In the genomic region with DNA sequence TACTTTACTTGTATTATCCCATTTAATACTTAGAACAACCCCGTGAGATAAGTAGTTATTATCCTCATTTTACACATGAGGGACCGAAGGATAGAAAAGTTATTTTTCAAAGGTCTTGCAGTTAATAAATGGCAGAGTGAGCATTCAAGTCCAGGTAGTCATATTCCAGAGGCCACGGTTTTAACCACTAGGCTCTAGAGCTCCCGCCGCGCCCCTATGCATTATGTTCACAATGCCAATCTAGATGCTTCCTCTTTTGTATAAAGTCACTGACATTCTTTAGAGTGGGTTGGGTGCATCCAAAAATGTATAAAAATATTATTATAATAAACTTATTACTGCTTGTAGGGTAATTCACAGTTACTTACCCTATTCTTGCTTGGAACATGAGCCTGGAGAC, we compare ENCODE assay signal across 34 cellular contexts. TPM values are rescaled to one million over a fixed set of nuclear protein-coding genes. Genes with fewer than 3 reads are reported as not detected.
"Had no signal": no experiment of that assay in that cellular context is flagged by ENCODE, and none has a peak within 500 bp of the region (broad histone marks: within the 10 kb centered on the region; RNA-seq: fewer than 3 reads in every experiment).

No MANE protein-coding gene starts in this region.

- H3K9me3 ChIP-seq: ascending aorta, breast epithelium, colonic mucosa, esophagus squamous epithelium, gastroesophageal sphincter had no signal

- DNase-seq: activated CD4-positive, alpha-beta memory T cell treated with anti-CD3 and anti-CD28 coated beads for 36 hours; activated CD4-positive, alpha-beta T cell treated with anti-CD3 and anti-CD28 coated beads for 36 hours; activated CD4-positive, alpha-beta T cell treated with anti-CD3 and anti-CD28 coated beads, Interleukin-2, amount 10 ng/mL, durations not matched to agents 24 days and 14 days; activated CD4-positive, CD25-positive, alpha-beta regulatory T cell; activated CD4-positive, CD25-positive, alpha-beta regulatory T cell treated with anti-CD3 and anti-CD28 coated beads, Interleukin-2, amount 50 U/mL, for 72 hours; activated CD8-positive, alpha-beta memory T cell treated with anti-CD3 and anti-CD28 coated beads, Interleukin-2, amount 10 ng/mL, durations not matched to agents 7 days and 5 days; activated CD8-positive, alpha-beta memory T cell treated with anti-CD3 and anti-CD28 coated beads, Interleukin-2, amount 50 U/mL, for 4 hours; activated CD8-positive, alpha-beta T cell treated with anti-CD3 and anti-CD28 coated beads, Interleukin-2, amount 10 ng/mL, durations not matched to agents 7 days and 5 days; activated gamma-delta T cell; activated naive CD4-positive, alpha-beta T cell; activated naive CD4-positive, alpha-beta T cell treated with anti-CD3 and anti-CD28 coated beads, Interleukin-2, amount 10 ng/mL, durations not matched to agents 7 days and 5 days; activated naive CD8-positive, alpha-beta T cell treated with anti-CD3 and anti-CD28 coated beads, Interleukin-2, amount 10 ng/mL, durations not matched to agents 7 days and 5 days; activated T-cell treated with anti-CD3 and anti-CD28 coated beads, Interleukin-2, amount 50 U/mL, for 1 hour; activated T-cell treated with anti-CD3 and anti-CD28 coated beads, Interleukin-2, amount 50 U/mL, for 72 hours; central memory CD4-positive, alpha-beta T cell; cerebellar nuclear complex; colonic mucosa; effector CD8-positive, alpha-beta T cell; esophagus squamous epithelium; foreskin melanocyte; T-helper 1 cell; T-helper 17 cell; T1000 had no signal

- H3K4me1 Mint-ChIP-seq: activated CD4-positive, alpha-beta T cell treated with anti-CD3 and anti-CD28 coated beads for 36 hours; activated CD4-positive, alpha-beta T cell treated with anti-CD3 and anti-CD28 coated beads, Interleukin-2, amount 10 ng/mL, durations not matched to agents 24 days and 14 days; activated CD8-positive, alpha-beta memory T cell treated with anti-CD3 and anti-CD28 coated beads, Interleukin-2, amount 10 ng/mL, durations not matched to agents 7 days and 5 days; activated naive CD4-positive, alpha-beta T cell treated with anti-CD3 and anti-CD28 coated beads, Interleukin-2, amount 10 ng/mL, durations not matched to agents 7 days and 5 days; activated naive CD8-positive, alpha-beta T cell treated with anti-CD3 and anti-CD28 coated beads, Interleukin-2, amount 10 ng/mL, durations not matched to agents 7 days and 5 days; T-helper 17 cell had no signal

- H3K4me1 ChIP-seq: ascending aorta, breast epithelium, colonic mucosa, gastroesophageal sphincter had no signal

- H3K27me3 Mint-ChIP-seq: activated naive CD4-positive, alpha-beta T cell treated with anti-CD3 and anti-CD28 coated beads, Interleukin-2, amount 10 ng/mL, durations not matched to agents 7 days and 5 days; brain had no signal

- ATAC-seq: activated CD4-positive, alpha-beta T cell treated with anti-CD3 and anti-CD28 coated beads for 36 hours; activated CD8-positive, alpha-beta memory T cell treated with anti-CD3 and anti-CD28 coated beads, Interleukin-2, amount 10 ng/mL, durations not matched to agents 7 days and 5 days; activated CD8-positive, alpha-beta T cell treated with anti-CD3 and anti-CD28 coated beads, Interleukin-2, amount 10 ng/mL, durations not matched to agents 7 days and 5 days; activated naive CD4-positive, alpha-beta T cell treated with anti-CD3 and anti-CD28 coated beads, Interleukin-2, amount 50 U/mL, for 72 hours; activated T-cell treated with anti-CD3 and anti-CD28 coated beads, Interleukin-2, amount 50 U/mL, for 72 hours; gastroesophageal sphincter; T-helper 17 cell had no signal

- H3K36me3 ChIP-seq: breast epithelium, cardiac muscle cell, colonic mucosa, esophagus squamous epithelium had no signal

- H3K27ac ChIP-seq: ascending aorta, breast epithelium, cardiac muscle cell, colonic mucosa, epithelial cell of prostate, esophagus squamous epithelium, gastroesophageal sphincter had no signal

- H3K27me3 ChIP-seq: ascending aorta, breast epithelium, cardiac muscle cell, colonic mucosa, esophagus squamous epithelium, gastroesophageal sphincter had no signal

- H3K9me3 Mint-ChIP-seq: activated CD4-positive, alpha-beta memory T cell treated with anti-CD3 and anti-CD28 coated beads for 36 hours; activated CD4-positive, alpha-beta T cell treated with anti-CD3 and anti-CD28 coated beads, Interleukin-2, amount 10 ng/mL, durations not matched to agents 24 days and 14 days; activated naive CD4-positive, alpha-beta T cell treated with anti-CD3 and anti-CD28 coated beads, Interleukin-2, amount 10 ng/mL, durations not matched to agents 7 days and 5 days; activated naive CD4-positive, alpha-beta T cell treated with anti-CD3 and anti-CD28 coated beads, Interleukin-2, amount 50 U/mL, for 72 hours; activated naive CD8-positive, alpha-beta T cell treated with anti-CD3 and anti-CD28 coated beads, Interleukin-2, amount 10 ng/mL, durations not matched to agents 7 days and 5 days; activated T-cell treated with anti-CD3 and anti-CD28 coated beads, Interleukin-2, amount 50 U/mL, for 72 hours; brain; T-helper 2 cell treated with Interferon-gamma antibody and Interleukin-4, amounts not matched to agents 5 μg/mL and 100 μg/mL, for 36 hours had no signal

- H3K4me3 ChIP-seq: ascending aorta, breast epithelium, cardiac muscle cell, colonic mucosa, esophagus squamous epithelium, gastroesophageal sphincter had no signal

- FAIRE-seq: endometrium, endothelial cell of umbilical vein had no signal

- H3K27ac Mint-ChIP-seq: activated CD4-positive, alpha-beta memory T cell treated with anti-CD3 and anti-CD28 coated beads for 36 hours; activated CD4-positive, alpha-beta T cell treated with anti-CD3 and anti-CD28 coated beads for 36 hours; activated CD4-positive, alpha-beta T cell treated with anti-CD3 and anti-CD28 coated beads, Interleukin-2, amount 10 ng/mL, durations not matched to agents 24 days and 14 days; activated CD8-positive, alpha-beta memory T cell treated with anti-CD3 and anti-CD28 coated beads, Interleukin-2, amount 10 ng/mL, durations not matched to agents 7 days and 5 days; activated CD8-positive, alpha-beta T cell treated with anti-CD3 and anti-CD28 coated beads, Interleukin-2, amount 10 ng/mL, durations not matched to agents 7 days and 5 days; activated naive CD4-positive, alpha-beta T cell treated with anti-CD3 and anti-CD28 coated beads, Interleukin-2, amount 10 ng/mL, durations not matched to agents 7 days and 5 days; activated naive CD4-positive, alpha-beta T cell treated with anti-CD3 and anti-CD28 coated beads, Interleukin-2, amount 50 U/mL, for 72 hours; activated naive CD8-positive, alpha-beta T cell treated with anti-CD3 and anti-CD28 coated beads, Interleukin-2, amount 10 ng/mL, durations not matched to agents 7 days and 5 days; activated T-cell treated with anti-CD3 and anti-CD28 coated beads, Interleukin-2, amount 50 U/mL, for 72 hours; brain; T-helper 17 cell; T-helper 2 cell treated with Interferon-gamma antibody and Interleukin-4, amounts not matched to agents 5 μg/mL and 100 μg/mL, for 36 hours had no signal

- H3K4me3 Mint-ChIP-seq: activated CD4-positive, alpha-beta memory T cell treated with anti-CD3 and anti-CD28 coated beads for 36 hours; activated CD4-positive, alpha-beta T cell treated with anti-CD3 and anti-CD28 coated beads for 36 hours; activated CD4-positive, alpha-beta T cell treated with anti-CD3 and anti-CD28 coated beads, Interleukin-2, amount 10 ng/mL, durations not matched to agents 24 days and 14 days; activated CD8-positive, alpha-beta memory T cell treated with anti-CD3 and anti-CD28 coated beads, Interleukin-2, amount 10 ng/mL, durations not matched to agents 7 days and 5 days; activated CD8-positive, alpha-beta T cell treated with anti-CD3 and anti-CD28 coated beads, Interleukin-2, amount 10 ng/mL, durations not matched to agents 7 days and 5 days; activated naive CD4-positive, alpha-beta T cell treated with anti-CD3 and anti-CD28 coated beads, Interleukin-2, amount 10 ng/mL, durations not matched to agents 7 days and 5 days; activated naive CD8-positive, alpha-beta T cell treated with anti-CD3 and anti-CD28 coated beads, Interleukin-2, amount 10 ng/mL, durations not matched to agents 7 days and 5 days; activated T-cell treated with anti-CD3 and anti-CD28 coated beads, Interleukin-2, amount 50 U/mL, for 72 hours; brain; T-helper 17 cell; T-helper 2 cell treated with Interferon-gamma antibody and Interleukin-4, amounts not matched to agents 5 μg/mL and 100 μg/mL, for 36 hours had no signal

- H3K36me3 Mint-ChIP-seq: activated CD4-positive, alpha-beta memory T cell treated with anti-CD3 and anti-CD28 coated beads for 36 hours; activated CD8-positive, alpha-beta memory T cell treated with anti-CD3 and anti-CD28 coated beads, Interleukin-2, amount 10 ng/mL, durations not matched to agents 7 days and 5 days; activated naive CD4-positive, alpha-beta T cell treated with anti-CD3 and anti-CD28 coated beads, Interleukin-2, amount 10 ng/mL, durations not matched to agents 7 days and 5 days; activated naive CD4-positive, alpha-beta T cell treated with anti-CD3 and anti-CD28 coated beads, Interleukin-2, amount 50 U/mL, for 72 hours; activated naive CD8-positive, alpha-beta T cell treated with anti-CD3 and anti-CD28 coated beads, Interleukin-2, amount 10 ng/mL, durations not matched to agents 7 days and 5 days; brain had no signal

RNA-seq across cellular contexts. Expression of gene CFAP69, which starts 11.4 kb away (rescaled TPM):
- total RNA-seq: activated CD4-positive, alpha-beta T cell treated with anti-CD3 and anti-CD28 coated beads, Interleukin-2, amount 10 ng/mL, durations not matched to agents 24 days and 14 days had no signal

RNA-seq across cellular contexts. Expression of gene STEAP2, which starts 22.0 kb away (rescaled TPM):
- total RNA-seq: activated CD4-positive, alpha-beta memory T cell treated with anti-CD3 and anti-CD28 coated beads for 36 hours; activated CD4-positive, alpha-beta T cell treated with anti-CD3 and anti-CD28 coated beads for 36 hours; activated CD4-positive, alpha-beta T cell treated with anti-CD3 and anti-CD28 coated beads, Interleukin-2, amount 10 ng/mL, durations not matched to agents 24 days and 14 days; activated CD8-positive, alpha-beta memory T cell treated with anti-CD3 and anti-CD28 coated beads for 36 hours; activated CD8-positive, alpha-beta memory T cell treated with anti-CD3 and anti-CD28 coated beads, Interleukin-2, amount 10 ng/mL, durations not matched to agents 7 days and 5 days; activated CD8-positive, alpha-beta T cell treated with anti-CD3 and anti-CD28 coated beads, Interleukin-2, amount 10 ng/mL, durations not matched to agents 7 days and 5 days; activated naive CD4-positive, alpha-beta T cell treated with anti-CD3 and anti-CD28 coated beads, Interleukin-2, amount 50 U/mL, for 72 hours; activated naive CD8-positive, alpha-beta T cell treated with anti-CD3 and anti-CD28 coated beads, Interleukin-2, amount 10 ng/mL, durations not matched to agents 7 days and 5 days; activated T-cell treated with anti-CD3 and anti-CD28 coated beads, Interleukin-2, amount 50 U/mL, for 72 hours; T-helper 17 cell had no signal
